14 cellular contexts compared by ENCODE assay signal in the genomic region with DNA sequence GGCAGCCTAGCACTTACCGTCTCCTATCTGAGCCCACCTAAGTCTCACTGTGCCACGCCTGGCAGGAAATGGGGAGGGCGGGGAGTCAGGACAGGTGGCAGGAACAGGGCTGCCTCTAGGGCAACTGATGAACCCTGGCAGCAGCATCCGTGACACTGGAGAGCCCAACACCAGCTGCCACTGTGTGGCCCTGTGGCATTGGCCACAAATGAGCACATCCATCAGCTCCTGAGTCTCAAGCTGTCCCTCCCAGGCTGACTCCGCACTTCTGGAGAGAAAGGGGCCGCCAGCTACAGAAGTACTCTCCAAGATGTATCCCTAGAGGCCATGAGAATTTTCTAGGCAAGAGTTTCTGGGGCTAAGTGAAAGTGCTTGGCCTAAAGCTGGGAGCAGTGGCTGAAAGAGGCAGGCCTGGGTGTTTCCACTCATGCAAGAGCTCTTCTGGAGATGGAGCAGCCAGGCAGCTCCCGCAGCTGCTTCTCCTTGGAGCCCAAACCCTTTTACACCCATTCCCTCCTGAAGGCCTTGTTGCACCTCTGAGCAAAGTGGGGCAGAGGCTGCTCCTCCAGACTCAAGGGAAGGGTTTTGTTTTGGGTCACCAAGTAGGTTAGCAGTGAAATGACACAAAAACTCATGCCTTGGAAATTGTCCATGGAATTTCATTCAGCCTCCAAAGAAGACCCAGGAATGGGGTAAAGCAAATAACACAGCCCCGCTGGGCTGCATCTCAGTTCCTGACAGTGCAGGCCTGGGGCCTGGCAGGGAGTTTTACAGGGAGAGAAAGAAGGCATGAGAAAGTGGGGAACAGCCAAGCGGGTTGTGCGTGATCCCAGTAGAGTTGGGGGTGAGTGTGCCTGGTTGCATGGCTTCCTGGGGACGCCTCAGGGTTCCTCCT. TPM values are rescaled to one million over a fixed set of nuclear protein-coding genes. Genes with fewer than 3 reads are reported as not detected.
DNase-seq lines count a peak whose midpoint lies in the region; ATAC-seq, FAIRE-seq and TF ChIP-seq lines count a peak whose summit lies in the region.
"Had no signal": no experiment of that assay in that cellular context is flagged by ENCODE, and none has a peak within 500 bp of the region (broad histone marks: within the 10 kb centered on the region; RNA-seq: fewer than 3 reads in every experiment).

No MANE protein-coding gene starts in this region.

- H3K4me3 Mint-ChIP-seq in neural crest cell: no peak overlapping the region
- H3K4me3 Mint-ChIP-seq: activated CD4-positive, alpha-beta memory T cell treated with anti-CD3 and anti-CD28 coated beads for 36 hours had no signal

- H3K4me1 ChIP-seq in heart left ventricle: peaks cover 3 to 72% (median 49%) of the 10 kb centered on the region in 12 donors
- H3K4me1 ChIP-seq: A549 had no signal

- no peak overlapping the region for H3K4me3 ChIP-seq in heart left ventricle
- H3K4me3 ChIP-seq: A549, adrenal gland, colonic mucosa had no signal

- H3K27me3 ChIP-seq in heart left ventricle: no peaks in the 10 kb centered on the region
- H3K27me3 ChIP-seq: adrenal gland, colonic mucosa had no signal

- TF ChIP-seq POLR2A in heart left ventricle (IDR thresholded peaks at IDR 0.05): no peak
- no peak for TF ChIP-seq POLR2A in GM12892 (IDR thresholded peaks at IDR 0.05; ENCODE audit: low read depth, low read length)

- no peaks in the 10 kb centered on the region for H3K27me3 Mint-ChIP-seq in neural crest cell (ENCODE audit: low read depth)
- H3K27me3 Mint-ChIP-seq: activated CD4-positive, alpha-beta memory T cell treated with anti-CD3 and anti-CD28 coated beads for 36 hours had no signal

- in situ Hi-C loops in GM13976 (cut with MboI; ENCODE audit: low sequenced_read_pairs, unreplicated experiment): no loop called here

- peak overlapping the region; percentile 8 to 99 (median 90) for H3K27ac ChIP-seq in heart left ventricle
- H3K27ac ChIP-seq: A549 had no signal

- no peaks in the 10 kb centered on the region for H3K9me3 ChIP-seq in heart left ventricle
- H3K9me3 ChIP-seq: A549, adrenal gland, colonic mucosa had no signal

- no peaks in the 10 kb centered on the region for H3K36me3 ChIP-seq in heart left ventricle
- H3K36me3 ChIP-seq: adrenal gland, colonic mucosa had no signal

- DNase-seq in heart left ventricle (peak in 1 of 5 donors; percentile 43), Right ventricle myocardium inferior (ENCODE audit: missing footprints) (no peak), fibroblast of peridontal ligament (ENCODE audit: extremely low read depth) (peak; percentile 80), neural crest cell (ENCODE audit: low read depth, low spot score) (no peak), GM13976 (ENCODE audit: low spot score) (no peak), epidermal melanocyte (ENCODE audit: insufficient read length, low spot score) (no peak), NCI-H524 treated with DMSO at 0.1 percent for 48 hours (lab: John Stamatoyannopoulos, UW) (no peak), GM12892 (ENCODE audit: insufficient read length) (no peak)
- DNase-seq: activated CD4-positive, alpha-beta memory T cell treated with anti-CD3 and anti-CD28 coated beads for 36 hours; adrenal gland; colonic mucosa; Kasumi-1 had no signal

- no peaks in the 10 kb centered on the region for H3K9me3 Mint-ChIP-seq in neural crest cell
- H3K9me3 Mint-ChIP-seq: activated CD4-positive, alpha-beta memory T cell treated with anti-CD3 and anti-CD28 coated beads for 36 hours had no signal

- WGBS in heart left ventricle, 4 donors: 70 to 85% (median 80%) methylated on average over 10 to 11 of the region's 11 CpGs

- H3K4me1 Mint-ChIP-seq in neural crest cell: peaks cover 8% of the 10 kb centered on the region

- ATAC-seq in heart left ventricle (no peak), Right ventricle myocardium inferior (no peak)
- ATAC-seq: A549 had no signal

- FAIRE-seq in GM12892 (lab: Jason Lieb, UNC): no peak
- FAIRE-seq: A549, GM18507 had no signal

- TF ChIP-seq CTCF in heart left ventricle (IDR thresholded peaks at IDR 0.05) (no peak), neural crest cell (conservative IDR thresholded peaks at IDR 0.05) (no peak), GM13976 (IDR thresholded peaks at IDR 0.05; ENCODE audit: borderline replicate concordance, control extremely low read depth, extremely low read depth, insufficient read depth, missing control alignments) (no peak)

- no peaks in the 10 kb centered on the region for H3K36me3 Mint-ChIP-seq in neural crest cell (ENCODE audit: low read depth)
- H3K36me3 Mint-ChIP-seq: activated CD4-positive, alpha-beta memory T cell treated with anti-CD3 and anti-CD28 coated beads for 36 hours had no signal

- intact Hi-C loops in heart left ventricle (cut with DNase I) (loop anchor here in 7 of 10 donors (2.0 to 5.0 kb wide), 5 partner anchors 38 to 208 kb away; a partner anchor contains a TSS), Right ventricle myocardium inferior (cut with DNase I) (loop anchor here (5.0 kb wide), 1 partner anchor 88 kb away; a partner anchor contains a TSS)

- peak overlapping the region; percentile 88 for H3K27ac Mint-ChIP-seq in neural crest cell (ENCODE audit: unreplicated experiment)
- H3K27ac Mint-ChIP-seq: activated CD4-positive, alpha-beta memory T cell treated with anti-CD3 and anti-CD28 coated beads for 36 hours had no signal

RNA-seq across cellular contexts. Expression of a gene that starts 25.8 kb away (rescaled TPM):
- 10 to 100 TPM; 15.7 to 41.0 (median 25.4) TPM for total RNA-seq in heart left ventricle
- 10 to 100 TPM; 25.0 to 42.2 TPM for polyA plus RNA-seq in heart left ventricle
- 18.2 TPM for total RNA-seq in Right ventricle myocardium inferior
- 39.2 and 43.0 TPM in 2 replicates for total RNA-seq in neural crest cell
- 8.5 TPM for polyA plus RNA-seq in GM12892 (2012; ENCODE audit: missing spikeins)
